Comparison of ENCODE assay signal across 1 cellular context in the genomic region with DNA sequence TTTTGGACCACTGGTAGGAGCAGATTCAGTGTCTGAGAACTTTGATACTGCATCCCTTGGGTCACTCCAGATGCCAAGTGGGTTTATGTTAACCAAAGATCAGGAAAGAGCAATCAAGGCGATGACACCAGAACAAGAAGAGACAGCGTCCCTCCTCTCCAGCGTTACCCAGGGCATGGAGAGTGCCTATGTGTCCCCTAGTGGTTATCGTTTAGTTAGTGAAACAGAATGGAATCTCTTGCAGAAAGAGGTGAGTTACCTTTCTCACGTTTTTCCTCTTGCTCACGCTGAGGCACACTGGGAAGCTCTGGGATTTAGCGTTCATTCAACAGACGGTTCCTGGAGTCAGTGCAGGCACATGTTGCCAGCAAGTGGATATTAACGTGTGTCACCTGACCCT.
TF ChIP-seq lines count a peak whose summit lies in the region.

No MANE protein-coding gene starts in this region.

TF ChIP-seq in GM23338, 12 proteins besides CTCF, POLR2A, EP300 and RAD21 (continued from another document):
- TF ChIP-seq, protein P1, sequence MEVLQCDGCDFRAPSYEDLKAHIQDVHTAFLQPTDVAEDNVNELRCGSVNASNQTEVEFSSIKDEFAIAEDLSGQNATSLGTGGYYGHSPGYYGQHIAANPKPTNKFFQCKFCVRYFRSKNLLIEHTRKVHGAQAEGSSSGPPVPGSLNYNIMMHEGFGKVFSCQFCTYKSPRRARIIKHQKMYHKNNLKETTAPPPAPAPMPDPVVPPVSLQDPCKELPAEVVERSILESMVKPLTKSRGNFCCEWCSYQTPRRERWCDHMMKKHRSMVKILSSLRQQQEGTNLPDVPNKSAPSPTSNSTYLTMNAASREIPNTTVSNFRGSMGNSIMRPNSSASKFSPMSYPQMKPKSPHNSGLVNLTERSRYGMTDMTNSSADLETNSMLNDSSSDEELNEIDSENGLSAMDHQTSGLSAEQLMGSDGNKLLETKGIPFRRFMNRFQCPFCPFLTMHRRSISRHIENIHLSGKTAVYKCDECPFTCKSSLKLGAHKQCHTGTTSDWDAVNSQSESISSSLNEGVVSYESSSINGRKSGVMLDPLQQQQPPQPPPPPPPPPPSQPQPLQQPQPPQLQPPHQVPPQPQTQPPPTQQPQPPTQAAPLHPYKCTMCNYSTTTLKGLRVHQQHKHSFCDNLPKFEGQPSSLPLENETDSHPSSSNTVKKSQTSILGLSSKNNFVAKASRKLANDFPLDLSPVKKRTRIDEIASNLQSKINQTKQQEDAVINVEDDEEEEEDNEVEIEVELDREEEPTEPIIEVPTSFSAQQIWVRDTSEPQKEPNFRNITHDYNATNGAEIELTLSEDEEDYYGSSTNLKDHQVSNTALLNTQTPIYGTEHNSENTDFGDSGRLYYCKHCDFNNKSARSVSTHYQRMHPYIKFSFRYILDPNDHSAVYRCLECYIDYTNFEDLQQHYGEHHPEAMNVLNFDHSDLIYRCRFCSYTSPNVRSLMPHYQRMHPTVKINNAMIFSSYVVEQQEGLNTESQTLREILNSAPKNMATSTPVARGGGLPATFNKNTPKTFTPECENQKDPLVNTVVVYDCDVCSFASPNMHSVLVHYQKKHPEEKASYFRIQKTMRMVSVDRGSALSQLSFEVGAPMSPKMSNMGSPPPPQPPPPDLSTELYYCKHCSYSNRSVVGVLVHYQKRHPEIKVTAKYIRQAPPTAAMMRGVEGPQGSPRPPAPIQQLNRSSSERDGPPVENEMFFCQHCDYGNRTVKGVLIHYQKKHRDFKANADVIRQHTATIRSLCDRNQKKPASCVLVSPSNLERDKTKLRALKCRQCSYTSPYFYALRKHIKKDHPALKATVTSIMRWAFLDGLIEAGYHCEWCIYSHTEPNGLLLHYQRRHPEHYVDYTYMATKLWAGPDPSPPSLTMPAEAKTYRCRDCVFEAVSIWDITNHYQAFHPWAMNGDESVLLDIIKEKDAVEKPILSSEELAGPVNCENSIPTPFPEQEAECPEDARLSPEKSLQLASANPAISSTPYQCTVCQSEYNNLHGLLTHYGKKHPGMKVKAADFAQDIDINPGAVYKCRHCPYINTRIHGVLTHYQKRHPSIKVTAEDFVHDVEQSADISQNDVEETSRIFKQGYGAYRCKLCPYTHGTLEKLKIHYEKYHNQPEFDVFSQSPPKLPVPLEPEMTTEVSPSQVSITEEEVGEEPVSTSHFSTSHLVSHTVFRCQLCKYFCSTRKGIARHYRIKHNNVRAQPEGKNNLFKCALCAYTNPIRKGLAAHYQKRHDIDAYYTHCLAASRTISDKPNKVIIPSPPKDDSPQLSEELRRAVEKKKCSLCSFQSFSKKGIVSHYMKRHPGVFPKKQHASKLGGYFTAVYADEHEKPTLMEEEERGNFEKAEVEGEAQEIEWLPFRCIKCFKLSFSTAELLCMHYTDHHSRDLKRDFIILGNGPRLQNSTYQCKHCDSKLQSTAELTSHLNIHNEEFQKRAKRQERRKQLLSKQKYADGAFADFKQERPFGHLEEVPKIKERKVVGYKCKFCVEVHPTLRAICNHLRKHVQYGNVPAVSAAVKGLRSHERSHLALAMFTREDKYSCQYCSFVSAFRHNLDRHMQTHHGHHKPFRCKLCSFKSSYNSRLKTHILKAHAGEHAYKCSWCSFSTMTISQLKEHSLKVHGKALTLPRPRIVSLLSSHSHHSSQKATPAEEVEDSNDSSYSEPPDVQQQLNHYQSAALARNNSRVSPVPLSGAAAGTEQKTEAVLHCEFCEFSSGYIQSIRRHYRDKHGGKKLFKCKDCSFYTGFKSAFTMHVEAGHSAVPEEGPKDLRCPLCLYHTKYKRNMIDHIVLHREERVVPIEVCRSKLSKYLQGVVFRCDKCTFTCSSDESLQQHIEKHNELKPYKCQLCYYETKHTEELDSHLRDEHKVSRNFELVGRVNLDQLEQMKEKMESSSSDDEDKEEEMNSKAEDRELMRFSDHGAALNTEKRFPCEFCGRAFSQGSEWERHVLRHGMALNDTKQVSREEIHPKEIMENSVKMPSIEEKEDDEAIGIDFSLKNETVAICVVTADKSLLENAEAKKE (CRISPR knock-in tag; IDR thresholded peaks at IDR 0.05), result no peak
- TF ChIP-seq POLR2AphosphoS5 (IDR thresholded peaks at IDR 0.05; ENCODE audit: low read depth) (no peak), EZH2phosphoT487 (IDR thresholded peaks at IDR 0.05; ENCODE audit: unreplicated experiment) (no peak), NANOG (IDR thresholded peaks at IDR 0.05; ENCODE audit: borderline replicate concordance) (no peak)
